In genomic region chr12:45990468-45991288, GRCh38 we compare ENCODE assay signal across 8 cellular contexts. TPM values are rescaled to one million over a fixed set of nuclear protein-coding genes. Genes with fewer than 3 reads are reported as not detected.
A peak's percentile ranks its signal among the peaks of the same experiment; 100 is the strongest.
DNase-seq lines count a peak whose midpoint lies in the region; ATAC-seq and TF ChIP-seq lines count a peak whose summit lies in the region.

Gene SCAF11, minus strand, starts transcription at chr12:45990574. Its CDS starts 26,407 bp downstream, at chr12:45964167.

- H3K27me3 ChIP-seq in lung (ENCODE audit: control insufficient read depth, insufficient read depth), result no peaks in the 10 kb centered on the region

- 0% methylated on average over 54 of the region's 54 CpGs for WGBS in lung, 2 donors

- DNase-seq in COR-L47 (lab: John Stamatoyannopoulos, UW) (peak; percentile 99), GM20000 (ENCODE audit: low spot score) (peak; percentile 95), HT-29 (ENCODE audit: low spot score) (peak; percentile 100), lung (ENCODE audit: low spot score) (peak; percentile 100)
- peak; percentile 99 for DNase-seq in NK-92 treated with Interleukin-12 subunit alpha and Interleukin-12 subunit beta, amount 100 ng/mL, for 24 hours (lab: John Stamatoyannopoulos, UW)
- peak; percentile 100 for DNase-seq in activated CD8-positive, alpha-beta memory T cell treated with anti-CD3 and anti-CD28 coated beads for 24 hours
- DNase-seq in effector CD8-positive, alpha-beta T cell (lab: John Stamatoyannopoulos, UW), result peak; percentile 100
- DNase-seq in stimulated activated CD4-positive, alpha-beta T cell treated with anti-CD3 and anti-CD28 coated beads, TNF-alpha, amount 100 ng/mL, for 4 hours (ENCODE audit: low read depth in 3 of 3), result peak; percentile 100

- H3K4me3 ChIP-seq in lung, result peak within 1 kb of the TSS; percentile 87

- ATAC-seq in lung (ENCODE audit: insufficient read depth, low FRiP score), result peak; percentile 93

- no peaks in the 10 kb centered on the region for H3K9me3 ChIP-seq in lung (ENCODE audit: control insufficient read depth in 2 of 2, insufficient read depth in 1 of 2, low read length in 1 of 2)

- no peaks in the 10 kb centered on the region for H3K36me3 ChIP-seq in lung (ENCODE audit: control insufficient read depth in 2 of 2, insufficient read depth in 2 of 2, low read length in 2 of 2)

- TF ChIP-seq CTCF in GM20000 (IDR thresholded peaks at IDR 0.05; ENCODE audit: extremely low read depth, missing control alignments) (peak; percentile 98), lung (IDR thresholded peaks at IDR 0.05; ENCODE audit: control extremely low read depth, extremely low read depth) (peak; percentile 96)

- H3K27ac ChIP-seq in lung (ENCODE audit: low read depth in 1 of 2, low read length in 1 of 2), result peak within 1 kb of the TSS; percentile 98 to 99

- peaks cover 0 to 14% of the 10 kb centered on the region in 2 donors for H3K4me1 ChIP-seq in lung (ENCODE audit: control insufficient read depth in 2 of 2, insufficient read depth in 2 of 2, low read length in 2 of 2)

RNA-seq across cellular contexts. Expression of gene SCAF11, which starts in this region (rescaled TPM):
- total RNA-seq in HT-29 (2014; rRNA removed; shearing (Covaris generic)), result 35.3 and 44.0 TPM in 2 replicates
- total RNA-seq in lung, result 100 to 1,000 TPM in 1 of 2 donors, 10 to 100 TPM in 1; 92.3 to 230 TPM
- polyA plus RNA-seq in lung, result 10 to 100 TPM; 27.2 to 33.5 TPM

Comparison
In these comparisons a context has a peak if more than half of its experiments do, and no peak if none do; other contexts are left out.
1. Peak in every context shown above with its lines: DNase-seq, ATAC-seq, H3K4me3 ChIP-seq and H3K27ac ChIP-seq.